Comparison of ENCODE assay signal across 8 cellular contexts in the genomic region with DNA sequence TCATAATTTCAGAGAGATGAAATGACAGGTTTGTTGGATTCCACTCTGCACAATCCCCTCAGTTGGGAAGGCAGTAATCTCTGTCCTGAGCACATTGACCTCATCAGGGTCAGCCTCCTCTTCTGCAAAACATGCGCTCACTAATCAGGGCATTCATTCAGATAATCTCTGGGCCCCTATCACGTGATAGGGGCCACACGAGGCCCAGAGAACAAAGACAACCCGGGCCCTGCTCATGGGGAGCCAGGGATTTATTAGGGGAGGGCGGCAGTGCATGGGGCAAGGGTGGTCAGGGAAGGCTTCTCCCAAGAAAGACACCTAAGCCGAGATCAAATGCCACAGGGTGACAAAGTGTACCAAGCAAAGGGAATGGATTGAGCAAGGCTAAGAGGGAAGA. TPM values are rescaled to one million over a fixed set of nuclear protein-coding genes. Genes with fewer than 3 reads are reported as not detected.
DNase-seq lines count a peak whose midpoint lies in the region; ATAC-seq and TF ChIP-seq lines count a peak whose summit lies in the region.

No MANE protein-coding gene starts in this region.

- peaks cover 9% of the 10 kb centered on the region for H3K36me3 Mint-ChIP-seq in chondrocyte (ENCODE audit: low read depth)
- peaks cover 0 to 5% of the 10 kb centered on the region in 2 donors for H3K36me3 Mint-ChIP-seq in naive B cell

- H4K20me1 ChIP-seq in Karpas-422 (ENCODE audit: insufficient read depth, low read depth, low read length): peaks cover 18% of the 10 kb centered on the region

- H3K4me1 Mint-ChIP-seq in chondrocyte (ENCODE audit: low read depth) (peaks cover 50% of the 10 kb centered on the region), naive B cell (peaks cover 56 to 75% (median 66%) of the 10 kb centered on the region in 3 donors)

- no peaks in the 10 kb centered on the region for H3K9me2 ChIP-seq in Karpas-422 (replicated peaks; ENCODE audit: insufficient read depth, low read length)

- TF ChIP-seq CTCF in AG09309 (IDR thresholded peaks at IDR 0.05; ENCODE audit: control insufficient read depth, insufficient read depth, low read depth, low read length, missing control alignments) (no peak), chondrocyte (IDR thresholded peaks at IDR 0.05) (no peak)

- no peaks in the 10 kb centered on the region for H3K9me3 ChIP-seq in Karpas-422 (ENCODE audit: low read length)

- no peaks in the 10 kb centered on the region for H3K9me3 Mint-ChIP-seq in chondrocyte (ENCODE audit: low read depth)
- H3K9me3 Mint-ChIP-seq in naive B cell: no peaks in the 10 kb centered on the region

- H2AFZ ChIP-seq in Karpas-422 (ENCODE audit: low read length): no peak overlapping the region

- peak overlapping the region; percentile 93 for H3K4me3 Mint-ChIP-seq in chondrocyte (ENCODE audit: unreplicated experiment)
- peak overlapping the region; percentile 70 to 95 (median 90) for H3K4me3 Mint-ChIP-seq in naive B cell

- ATAC-seq in naive B cell (ENCODE audit: low read depth in 2 of 2) (no peak), HG02885 (IDR thresholded peaks at IDR 0.05; ENCODE audit: poor library complexity, unreplicated experiment) (no peak), HG03045 (IDR thresholded peaks at IDR 0.05; ENCODE audit: unreplicated experiment) (no peak), GM18867 (IDR thresholded peaks at IDR 0.05; ENCODE audit: unreplicated experiment) (no peak)

- H3K36me3 ChIP-seq in Karpas-422 (ENCODE audit: insufficient read depth, low read length): no peaks in the 10 kb centered on the region

- H3K4me1 ChIP-seq in Karpas-422 (ENCODE audit: low read length): peaks cover 41% of the 10 kb centered on the region

- H3K4me3 ChIP-seq in AG09309 (ENCODE audit: control insufficient read depth, low read depth, low read length) (peak overlapping the region; percentile 58), Karpas-422 (ENCODE audit: low read length) (peak overlapping the region; percentile 88)

- no peak overlapping the region for H3K27ac ChIP-seq in Karpas-422 (ENCODE audit: low read length)

- peak overlapping the region; percentile 90 for H3K4me2 ChIP-seq in Karpas-422 (ENCODE audit: low read depth, low read length, poor library complexity, severe bottlenecking)

- DNase-seq in AG09309 (ENCODE audit: low read depth) (no peak), Karpas-422 (no peak), chondrocyte (ENCODE audit: low spot score) (no peak), naive B cell (no peak)
- no peak for DNase-seq in stimulated activated CD4-positive, alpha-beta T cell treated with anti-CD3 and anti-CD28 coated beads, Interleukin-12 subunit alpha, Interleukin-12 subunit beta, amount 100 ng/mL, for 4 hours

- no peaks in the 10 kb centered on the region for H3K27me3 ChIP-seq in Karpas-422 (ENCODE audit: low read length)

- H3K27ac Mint-ChIP-seq in chondrocyte (ENCODE audit: unreplicated experiment) (peak overlapping the region; percentile 95), naive B cell (peak overlapping the region in 5 of 6 donors; percentile 47 to 93 (median 92))

- H3K79me2 ChIP-seq in Karpas-422 (ENCODE audit: low read length): peaks cover 50% of the 10 kb centered on the region

- peak overlapping the region; percentile 91 for H3K9ac ChIP-seq in Karpas-422 (ENCODE audit: low read length)

- no peaks in the 10 kb centered on the region for H3K27me3 Mint-ChIP-seq in chondrocyte (ENCODE audit: low read depth)
- H3K27me3 Mint-ChIP-seq in naive B cell: no peaks in the 10 kb centered on the region

RNA-seq across cellular contexts. Expression of a gene that starts 1.1 kb away (rescaled TPM):
- total RNA-seq in Karpas-422 (2014; rRNA removed; shearing (Covaris generic); ENCODE audit: low replicate concordance): 17.2 and 26.9 TPM in 2 replicates
- 22.5 to 54.8 TPM (median 23.4 TPM) in 3 replicates for total RNA-seq in chondrocyte
- polyA plus RNA-seq in naive B cell (ENCODE audit: low read depth in 6 of 6): 10 to 100 TPM; 45.9 to 99.9 (median 58.6) TPM

RNA-seq across cellular contexts. Expression of a gene that starts 1.6 kb away (rescaled TPM):
- 227 and 281 TPM in 2 replicates for total RNA-seq in Karpas-422 (2014; rRNA removed; shearing (Covaris generic); ENCODE audit: low replicate concordance)
- 625 to 643 TPM (median 626 TPM) in 3 replicates for total RNA-seq in chondrocyte
- 1,000 to 10,000 TPM in 1 of 6 donors, 100 to 1,000 TPM in 5; 695 to 1,035 (median 800) TPM for polyA plus RNA-seq in naive B cell (ENCODE audit: low read depth in 6 of 6)

RNA-seq across cellular contexts. Expression of a gene that starts 8.9 kb away (rescaled TPM):
- 2.4 and 5.9 TPM in 2 replicates for total RNA-seq in Karpas-422 (2014; rRNA removed; shearing (Covaris generic); ENCODE audit: low replicate concordance)
- total RNA-seq in chondrocyte: 4.8 to 6.1 TPM (median 6.0 TPM) in 3 replicates
- polyA plus RNA-seq in naive B cell (ENCODE audit: low read depth in 6 of 6): 1 to 10 TPM in 3 of 6 donors, under 1 TPM in 3; 0.25 to 4.8 (median 1.2) TPM

RNA-seq across cellular contexts. Expression of a gene that starts 15.8 kb away (rescaled TPM):
- 17.8 and 23.9 TPM in 2 replicates for total RNA-seq in Karpas-422 (2014; rRNA removed; shearing (Covaris generic); ENCODE audit: low replicate concordance)
- total RNA-seq in chondrocyte: 20.0 to 25.8 TPM (median 23.8 TPM) in 3 replicates
- polyA plus RNA-seq in naive B cell (ENCODE audit: low read depth in 6 of 6): 10 to 100 TPM in 3 of 6 donors, 1 to 10 TPM in 3; 4.4 to 17.0 (median 9.4) TPM

RNA-seq across cellular contexts. Expression of a gene that starts 55.2 kb away (rescaled TPM):
- 89.0 and 127 TPM in 2 replicates for total RNA-seq in Karpas-422 (2014; rRNA removed; shearing (Covaris generic); ENCODE audit: low replicate concordance)
- total RNA-seq in chondrocyte: 87.9 to 92.6 TPM (median 91.3 TPM) in 3 replicates
- polyA plus RNA-seq in naive B cell (ENCODE audit: low read depth in 6 of 6): 100 to 1,000 TPM; 289 to 380 (median 329) TPM
